22 cellular contexts compared by ENCODE assay signal in genomic region chr17:12407495-12407894, GRCh38.
A peak's percentile ranks its signal among the peaks of the same experiment; 100 is the strongest.
DNase-seq lines count a peak whose midpoint lies in the region; ATAC-seq, FAIRE-seq and TF ChIP-seq lines count a peak whose summit lies in the region.
"Had no signal": no experiment of that assay in that cellular context is flagged by ENCODE, and none has a peak within 500 bp of the region (broad histone marks: within the 10 kb centered on the region; RNA-seq: fewer than 3 reads in every experiment).

No MANE protein-coding gene starts in this region.

- H3K4ac ChIP-seq in neuronal stem cell (ENCODE audit: low read length) = no peak overlapping the region

- no peak for TF ChIP-seq EP300 in gastroesophageal sphincter (IDR thresholded peaks at IDR 0.05)

- no peak overlapping the region for H2BK15ac ChIP-seq in neuronal stem cell (ENCODE audit: low read length)

- TF ChIP-seq POLR2A in GM12891 (IDR thresholded peaks at IDR 0.05; ENCODE audit: low read depth, low read length) (no peak), gastroesophageal sphincter (IDR thresholded peaks at IDR 0.05) (no peak)

- H2BK5ac ChIP-seq in neuronal stem cell (ENCODE audit: low read length) = no peak overlapping the region

- no peak overlapping the region for H2AFZ ChIP-seq in neuronal stem cell (ENCODE audit: low read length)

- H3K14ac ChIP-seq in neuronal stem cell (ENCODE audit: low read length) = no peak overlapping the region

- peak; percentile 82 for FAIRE-seq in GM12891 (lab: Jason Lieb, UNC)
- FAIRE-seq: G401.6, GM19239 had no signal

- H3K79me1 ChIP-seq in neuronal stem cell (ENCODE audit: low read depth, low read length) = no peaks in the 10 kb centered on the region

- no peak for ATAC-seq in gastroesophageal sphincter
- no peak for ATAC-seq in HG03460 (IDR thresholded peaks at IDR 0.05; ENCODE audit: unreplicated experiment)
- no peak for ATAC-seq in GM21526 (IDR thresholded peaks at IDR 0.05; ENCODE audit: low FRiP score, unreplicated experiment)
- ATAC-seq: Panc1 had no signal

- no peak overlapping the region for H3K4me3 Mint-ChIP-seq in mesothelial cell of epicardium
- H3K4me3 Mint-ChIP-seq: CD8-positive, alpha-beta memory T cell had no signal

- H3K27ac Mint-ChIP-seq in mesothelial cell of epicardium = no peak overlapping the region
- H3K27ac Mint-ChIP-seq: CD8-positive, alpha-beta memory T cell had no signal

- H3K36me3 ChIP-seq in ascending aorta (no peaks in the 10 kb centered on the region), gastroesophageal sphincter (no peaks in the 10 kb centered on the region), neuronal stem cell (replicated peaks in 1 of 2; ENCODE audit: control insufficient read depth in 2 of 2, insufficient read depth in 2 of 2, low read length in 2 of 2) (no peaks in the 10 kb centered on the region)

- H2BK120ac ChIP-seq in neuronal stem cell (ENCODE audit: low read depth, low read length) = no peak overlapping the region

- 30 to 50% methylated on average over 1 to 3 of the region's 4 CpGs for WGBS in gastroesophageal sphincter (ENCODE audit: low coverage in 1 of 2), 2 donors
- no CpG with 5 or more reads among the region's 4 CpGs for WGBS in neuronal stem cell (ENCODE audit: extremely low coverage in 2 of 2, insufficient read length in 2 of 2, insufficient replicate concordance in 1 of 2), 2 donors

- H3K4me3 ChIP-seq in ascending aorta (no peak overlapping the region), gastroesophageal sphincter (no peak overlapping the region), neuronal stem cell (ENCODE audit: low read length in 2 of 2) (no peak overlapping the region)

- no peak overlapping the region for H4K91ac ChIP-seq in neuronal stem cell (ENCODE audit: low read depth, low read length, poor library complexity)

- H3K36me3 Mint-ChIP-seq in mesothelial cell of epicardium = no peaks in the 10 kb centered on the region
- H3K36me3 Mint-ChIP-seq: CD8-positive, alpha-beta memory T cell had no signal

- H3K27me3 ChIP-seq in ascending aorta (no peaks in the 10 kb centered on the region), gastroesophageal sphincter (no peaks in the 10 kb centered on the region), neuronal stem cell (ENCODE audit: control insufficient read depth in 3 of 3, insufficient read depth in 3 of 3, low read depth in 1 of 3, low read length in 3 of 3) (no peaks in the 10 kb centered on the region)

- no peak overlapping the region for H2BK12ac ChIP-seq in neuronal stem cell (ENCODE audit: low read length)

- no peaks in the 10 kb centered on the region for H3K27me3 Mint-ChIP-seq in mesothelial cell of epicardium (ENCODE audit: low read depth)
- H3K27me3 Mint-ChIP-seq: CD8-positive, alpha-beta memory T cell had no signal

- no peaks in the 10 kb centered on the region for H3K9me3 ChIP-seq in ascending aorta
- no peaks in the 10 kb centered on the region for H3K9me3 ChIP-seq in gastroesophageal sphincter
- H3K9me3 ChIP-seq in neuronal stem cell (replicated peaks in 1 of 2; ENCODE audit: control insufficient read depth in 2 of 2, insufficient read depth in 1 of 2, low read depth in 1 of 2, low read length in 2 of 2) = no peaks in the 10 kb centered on the region

- H3K4me1 Mint-ChIP-seq in mesothelial cell of epicardium = no peaks in the 10 kb centered on the region
- H3K4me1 Mint-ChIP-seq: CD8-positive, alpha-beta memory T cell had no signal

- H4K8ac ChIP-seq in neuronal stem cell (ENCODE audit: low read depth, low read length) = peak overlapping the region; percentile 97

- no peaks in the 10 kb centered on the region for H3K9me3 Mint-ChIP-seq in mesothelial cell of epicardium

- intact Hi-C loops in ascending aorta (cut with DNase I) = no loop called here

- DNase-seq in GM12891 (ENCODE audit: insufficient read length, low spot score) (no peak), ascending aorta (ENCODE audit: low spot score in 2 of 2) (no peak), neuronal stem cell (ENCODE audit: low spot score) (no peak), mesothelial cell of epicardium (ENCODE audit: low spot score in 2 of 2, unreplicated experiment in 2 of 2) (no peak)
- no peak for DNase-seq in activated CD4-positive, CD25-positive, alpha-beta regulatory T cell (lab: John Stamatoyannopoulos, UW)
- DNase-seq: Calu3; CD8-positive, alpha-beta memory T cell; DMS153; MV-4-11; NCI-H1105 treated with DMSO at 0.1 percent for 48 hours; NCI-H2081; NCI-H2171; NCI-H345; NCI-H524 had no signal

- no peak overlapping the region for H3K23ac ChIP-seq in neuronal stem cell (ENCODE audit: low read depth, low read length, poor library complexity)

- H3K18ac ChIP-seq in neuronal stem cell (ENCODE audit: low read length) = no peak overlapping the region

- H3K27ac ChIP-seq in ascending aorta = peak overlapping the region; percentile 65 to 69
- peak overlapping the region; percentile 60 to 80 (median 77) for H3K27ac ChIP-seq in gastroesophageal sphincter
- H3K27ac ChIP-seq in neuronal stem cell (replicated peaks; ENCODE audit: low read length) = no peak overlapping the region
- H3K27ac ChIP-seq: C4-2B, HL-60 had no signal

- no peak for TF ChIP-seq CTCF in ascending aorta (IDR thresholded peaks at IDR 0.05)
- TF ChIP-seq CTCF in gastroesophageal sphincter (IDR thresholded peaks at IDR 0.05) = no peak
- TF ChIP-seq CTCF in mesothelial cell of epicardium (IDR thresholded peaks at IDR 0.05; ENCODE audit: unreplicated experiment) = no peak

- no peak overlapping the region for H3K4me2 ChIP-seq in neuronal stem cell (ENCODE audit: insufficient read depth, low read length, poor library complexity, severe bottlenecking)

- H2AK5ac ChIP-seq in neuronal stem cell (ENCODE audit: low read depth, low read length) = no peak overlapping the region

- H3K4me1 ChIP-seq in ascending aorta (peaks cover 6 to 14% of the 10 kb centered on the region in 2 donors), gastroesophageal sphincter (peaks cover 0 to 35% (median 4%) of the 10 kb centered on the region in 3 donors), neuronal stem cell (ENCODE audit: control insufficient read depth in 2 of 2, insufficient read depth in 1 of 2, low read depth in 1 of 2, low read length in 2 of 2) (no peaks in the 10 kb centered on the region)

- no peak overlapping the region for H3K9ac ChIP-seq in neuronal stem cell (ENCODE audit: low read depth, low read length, poor library complexity)

TF ChIP-seq in GM12891, 5 proteins besides CTCF, POLR2A, EP300 and RAD21:
- TF ChIP-seq POU2F2 (IDR thresholded peaks at IDR 0.05; ENCODE audit: low read depth, low read length) (no peak), POLR2AphosphoS5 (IDR thresholded peaks at IDR 0.05; ENCODE audit: low read depth, low read length) (no peak), PAX5 (IDR thresholded peaks at IDR 0.05; ENCODE audit: insufficient read depth, low read length, severe bottlenecking) (no peak), TAF1 (IDR thresholded peaks at IDR 0.05; ENCODE audit: low read depth, low read length) (no peak), SPI1 (IDR thresholded peaks at IDR 0.05; ENCODE audit: low read depth, low read length) (no peak)
TF ChIP-seq in GM12891: peak in this region for 0.
